In genomic region chr19:15264061-15264932, GRCh38 we compare ENCODE assay signal across 8 cellular contexts. TPM values are rescaled to one million over a fixed set of nuclear protein-coding genes. Genes with fewer than 3 reads are reported as not detected.
A peak's percentile ranks its signal among the peaks of the same experiment; 100 is the strongest.
DNase-seq lines count a peak whose midpoint lies in the region; ATAC-seq and TF ChIP-seq lines count a peak whose summit lies in the region.

No MANE protein-coding gene starts in this region.

- peaks cover 12 to 43% of the 10 kb centered on the region in 2 experiments for H3K4me1 ChIP-seq in SK-N-SH (ENCODE audit: control insufficient read depth in 1 of 2, insufficient read depth in 2 of 2, low read depth in 1 of 2, low read length in 1 of 2)
- peaks cover 4% of the 10 kb centered on the region for H3K4me1 ChIP-seq in cardiac muscle cell (ENCODE audit: low read depth)

- H3K4me3 ChIP-seq in SK-N-SH (ENCODE audit: low read depth in 2 of 2, low read length in 1 of 2) = no peak overlapping the region
- no peak overlapping the region for H3K4me3 ChIP-seq in cardiac muscle cell

- 77% methylated on average over 21 of the region's 28 CpGs for WGBS in SK-N-SH (ENCODE audit: low lambda C conversion rate)

- POLR2A ChIA-PET in SK-N-SH (lab: Yijun Ruan, JAX) = no interaction called here

- H3K36me3 Mint-ChIP-seq in CD14-positive monocyte (peaks cover 87 to 95% of the 10 kb centered on the region in 2 donors), type B pancreatic cell (peaks cover 18% of the 10 kb centered on the region)
- peaks cover 8 to 15% of the 10 kb centered on the region in 2 donors for H3K36me3 Mint-ChIP-seq in activated naive CD4-positive, alpha-beta T cell treated with anti-CD3 and anti-CD28 coated beads, Interleukin-2, amount 50 U/mL, for 72 hours

- no peak overlapping the region for H3K9ac ChIP-seq in SK-N-SH

- H3K27ac Mint-ChIP-seq in CD14-positive monocyte = peak overlapping the region in 2 of 7 donors; percentile 19 to 54
- peak overlapping the region in 1 of 2 donors; percentile 36 for H3K27ac Mint-ChIP-seq in activated naive CD4-positive, alpha-beta T cell treated with anti-CD3 and anti-CD28 coated beads, Interleukin-2, amount 50 U/mL, for 72 hours
- H3K27ac Mint-ChIP-seq in type B pancreatic cell = no peak overlapping the region

- TF ChIP-seq RAD21 in SK-N-SH (IDR thresholded peaks at IDR 0.05; ENCODE audit: low read length) = peak; percentile 85

- H3K9me3 ChIP-seq in SK-N-SH (no peaks in the 10 kb centered on the region), cardiac muscle cell (ENCODE audit: low read depth) (no peaks in the 10 kb centered on the region)

- peaks cover 89% of the 10 kb centered on the region for H3K79me2 ChIP-seq in SK-N-SH (ENCODE audit: insufficient read depth)

- H3K9me3 Mint-ChIP-seq in CD14-positive monocyte = no peaks in the 10 kb centered on the region
- no peaks in the 10 kb centered on the region for H3K9me3 Mint-ChIP-seq in activated naive CD4-positive, alpha-beta T cell treated with anti-CD3 and anti-CD28 coated beads, Interleukin-2, amount 50 U/mL, for 72 hours
- H3K9me3 Mint-ChIP-seq in type B pancreatic cell = no peaks in the 10 kb centered on the region

- no peak overlapping the region for H2AFZ ChIP-seq in SK-N-SH (ENCODE audit: low read depth)

- H3K9me2 ChIP-seq in SK-N-SH = no peaks in the 10 kb centered on the region

- no peaks in the 10 kb centered on the region for H3K4me1 Mint-ChIP-seq in CD14-positive monocyte
- H3K4me1 Mint-ChIP-seq in type B pancreatic cell (ENCODE audit: unreplicated experiment) = peaks cover 18% of the 10 kb centered on the region

- H3K27me3 ChIP-seq in SK-N-SH (ENCODE audit: insufficient read depth) (no peaks in the 10 kb centered on the region), cardiac muscle cell (no peaks in the 10 kb centered on the region)

- H3K4me3 Mint-ChIP-seq in CD14-positive monocyte (no peak overlapping the region), type B pancreatic cell (no peak overlapping the region)

- TF ChIP-seq CTCF in CD14-positive monocyte (IDR thresholded peaks at IDR 0.05) = peak; percentile 93
- peak; percentile 85 for TF ChIP-seq CTCF in SK-N-SH (IDR thresholded peaks at IDR 0.05)
- TF ChIP-seq CTCF in cardiac muscle cell (IDR thresholded peaks at IDR 0.05; ENCODE audit: low read depth, low read length) = peak; percentile 84
- peak; percentile 84 for TF ChIP-seq CTCF in type B pancreatic cell (conservative IDR thresholded peaks at IDR 0.05)

- peaks cover 21% of the 10 kb centered on the region for H3F3A ChIP-seq in SK-N-SH (replicated peaks; ENCODE audit: insufficient read depth)

- DNase-seq in CD14-positive monocyte (ENCODE audit: low spot score) = peak; percentile 66
- peak; percentile 56 for DNase-seq in HK-2 (ENCODE audit: unreplicated experiment)
- peak; percentile 85 for DNase-seq in SK-N-SH
- peak in 1 of 2 donors; percentile 84 for DNase-seq in activated naive CD4-positive, alpha-beta T cell treated with anti-CD3 and anti-CD28 coated beads, Interleukin-2, amount 50 U/mL, for 72 hours (ENCODE audit: low spot score in 2 of 2)
- DNase-seq in cardiac muscle cell (ENCODE audit: low read depth in 1 of 2, low spot score in 1 of 2) = peak; percentile 78 to 86
- peak; percentile 53 to 96 (median 78) for DNase-seq in posterior cingulate gyrus
- peak; percentile 81 for DNase-seq in type B pancreatic cell (ENCODE audit: extremely low spot score, unreplicated experiment)
- DNase-seq in GM19240 (ENCODE audit: insufficient read length, low spot score) = no peak

- CTCF ChIA-PET in SK-N-SH (lab: Yijun Ruan, JAX) = interaction anchor here (0.6 to 4.2 kb wide), 17 partner anchors 9 to 290 kb away, joined by 3 to 30 read pairs (median 5); partner anchors contain the start of genes AKAP8 and AKAP8L

- peak; percentile 52 to 63 for ATAC-seq in activated naive CD4-positive, alpha-beta T cell treated with anti-CD3 and anti-CD28 coated beads, Interleukin-2, amount 50 U/mL, for 72 hours

- TF ChIP-seq EP300 in SK-N-SH (IDR thresholded peaks at IDR 0.05; ENCODE audit: borderline replicate concordance in 1 of 2, low read depth in 1 of 2, low read length in 1 of 2) = no peak

- H3K36me3 ChIP-seq in SK-N-SH (replicated peaks in 1 of 2; ENCODE audit: control insufficient read depth in 1 of 2, insufficient read depth in 2 of 2, low read length in 1 of 2) (peaks cover 56 to 72% of the 10 kb centered on the region in 2 experiments), cardiac muscle cell (peaks cover 51% of the 10 kb centered on the region)

- intact Hi-C loops in CD14-positive monocyte (cut with micrococcal nuclease) = loop anchor here (2.0 to 10.0 kb wide), 4 partner anchors 111 to 293 kb away; partner anchors contain the start of gene AKAP8 (in 2 of the 2)
- intact Hi-C loops in posterior cingulate gyrus (cut with DNase I) = loop anchor here (1.0 to 5.0 kb wide), 2 partner anchors 113 to 292 kb away; partner anchors contain the start of gene AKAP8

- no peak overlapping the region for H3K4me2 ChIP-seq in SK-N-SH

- H3K27ac ChIP-seq in SK-N-SH (ENCODE audit: low read depth in 2 of 2, low read length in 1 of 2) (peak overlapping the region in 1 of 2 experiments; percentile 81; a peak in 1 of 4 replicates), cardiac muscle cell (peak overlapping the region; percentile 54)

- peaks cover 96% of the 10 kb centered on the region for H4K20me1 ChIP-seq in SK-N-SH (ENCODE audit: insufficient read depth)

- H3K27me3 Mint-ChIP-seq in CD14-positive monocyte (ENCODE audit: low read depth in 3 of 3) = no peaks in the 10 kb centered on the region
- H3K27me3 Mint-ChIP-seq in type B pancreatic cell = no peaks in the 10 kb centered on the region

TF ChIP-seq in SK-N-SH, 30 proteins besides CTCF, POLR2A, EP300 and RAD21 (continues in another document):
- TF ChIP-seq, protein P1, sequence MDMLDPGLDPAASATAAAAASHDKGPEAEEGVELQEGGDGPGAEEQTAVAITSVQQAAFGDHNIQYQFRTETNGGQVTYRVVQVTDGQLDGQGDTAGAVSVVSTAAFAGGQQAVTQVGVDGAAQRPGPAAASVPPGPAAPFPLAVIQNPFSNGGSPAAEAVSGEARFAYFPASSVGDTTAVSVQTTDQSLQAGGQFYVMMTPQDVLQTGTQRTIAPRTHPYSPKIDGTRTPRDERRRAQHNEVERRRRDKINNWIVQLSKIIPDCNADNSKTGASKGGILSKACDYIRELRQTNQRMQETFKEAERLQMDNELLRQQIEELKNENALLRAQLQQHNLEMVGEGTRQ (IDR thresholded peaks at IDR 0.05; ENCODE audit: borderline replicate concordance, low read depth, low read length) = no peak
- TF ChIP-seq, protein P2, sequence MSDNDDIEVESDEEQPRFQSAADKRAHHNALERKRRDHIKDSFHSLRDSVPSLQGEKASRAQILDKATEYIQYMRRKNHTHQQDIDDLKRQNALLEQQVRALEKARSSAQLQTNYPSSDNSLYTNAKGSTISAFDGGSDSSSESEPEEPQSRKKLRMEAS (IDR thresholded peaks at IDR 0.05; ENCODE audit: low read depth) = 0 out of 2 replicates have a peak, but pooled peaks have one; percentile 26
- TF ChIP-seq GATA2 (CRISPR knock-in tag; IDR thresholded peaks at IDR 0.05) = no peak
- no peak for TF ChIP-seq TCF12 (IDR thresholded peaks at IDR 0.05)
- TF ChIP-seq CHD2 (IDR thresholded peaks at IDR 0.05; ENCODE audit: low read length, partially characterized antibody) = peak; percentile 37
- TF ChIP-seq RXRA (IDR thresholded peaks at IDR 0.05; ENCODE audit: borderline replicate concordance, low read depth) = no peak
- no peak for TF ChIP-seq SIN3A (IDR thresholded peaks at IDR 0.05; ENCODE audit: borderline replicate concordance, low read depth, low read length)
- no peak for TF ChIP-seq FOSL2 (IDR thresholded peaks at IDR 0.05; ENCODE audit: borderline replicate concordance, low read depth)
- TF ChIP-seq NFIC (IDR thresholded peaks at IDR 0.05; ENCODE audit: borderline replicate concordance) = no peak
- TF ChIP-seq POLR2AphosphoS5 (IDR thresholded peaks at IDR 0.05; ENCODE audit: low read depth, low read length) = no peak
- no peak for TF ChIP-seq YY1 (IDR thresholded peaks at IDR 0.05; ENCODE audit: low read depth)
- no peak for TF ChIP-seq GABPA (IDR thresholded peaks at IDR 0.05; ENCODE audit: low read depth)
- TF ChIP-seq MEF2A (IDR thresholded peaks at IDR 0.05; ENCODE audit: borderline replicate concordance, low read depth) = no peak
- TF ChIP-seq RCOR1 (IDR thresholded peaks at IDR 0.05; ENCODE audit: low read length) = no peak
- TF ChIP-seq TEAD4 (IDR thresholded peaks at IDR 0.05; ENCODE audit: borderline replicate concordance, insufficient read depth) = no peak
- no peak for TF ChIP-seq JUND (IDR thresholded peaks at IDR 0.05)
- TF ChIP-seq ELF1 (IDR thresholded peaks at IDR 0.05) = no peak
- TF ChIP-seq MXI1 (IDR thresholded peaks at IDR 0.05; ENCODE audit: low read depth, low read length) = no peak
- TF ChIP-seq TAF1 (IDR thresholded peaks at IDR 0.05; ENCODE audit: borderline replicate concordance, low read depth, low read length) = no peak

RNA-seq across cellular contexts. Expression of gene EPHX3, which starts 32.0 kb away (rescaled TPM):
- polyA plus RNA-seq in CD14-positive monocyte (1 to 10 TPM in 1 of 2 donors, under 1 TPM in 1; 0.23 to 1.5 TPM), SK-N-SH (2012; rRNA removed) (0.15 and 0.28 TPM in 2 replicates), cardiac muscle cell (4.0 and 4.6 TPM in 2 replicates)
- polyA plus RNA-seq in SK-N-SH (2012; cell fraction: cytosol; rRNA removed) = 0.03 and 0.04 TPM in 2 replicates
- polyA plus RNA-seq in SK-N-SH (2012; cell fraction: nucleus; rRNA removed) = 0.65 and 1.2 TPM in 2 replicates
- total RNA-seq in activated naive CD4-positive, alpha-beta T cell treated with anti-CD3 and anti-CD28 coated beads, Interleukin-2, amount 50 U/mL, for 72 hours = under 1 TPM in 1 of 2 donors, not detected in 1; 0.27 TPM
- total RNA-seq in cardiac muscle cell (0.70 and 1.9 TPM in 2 replicates), type B pancreatic cell (ENCODE audit: low replicate concordance) (5.1 and 9.4 TPM in 2 replicates)
